30 cellular contexts compared by ENCODE assay signal in genomic region chr15:50077655-50078054, GRCh38. TPM values are rescaled to one million over a fixed set of nuclear protein-coding genes. Genes with fewer than 3 reads are reported as not detected.
DNase-seq lines count a peak whose midpoint lies in the region; ATAC-seq and TF ChIP-seq lines count a peak whose summit lies in the region.
"Had no signal": no experiment of that assay in that cellular context is flagged by ENCODE, and none has a peak within 500 bp of the region (broad histone marks: within the 10 kb centered on the region; RNA-seq: fewer than 3 reads in every experiment).

No MANE protein-coding gene starts in this region.

- no peak for ATAC-seq in HG03196 (IDR thresholded peaks at IDR 0.05; ENCODE audit: unreplicated experiment)
- ATAC-seq in aorta (ENCODE audit: low FRiP score) = no peak
- ATAC-seq: activated T-cell treated with anti-CD3 and anti-CD28 coated beads, Interleukin-2, amount 50 U/mL, for 72 hours; heart right ventricle; left colon; right cardiac atrium had no signal

- CTCF ChIA-PET in HEK293T (lab: Yijun Ruan, JAX) = no interaction called here

- H3K9me3 ChIP-seq in neural progenitor cell (ENCODE audit: low read depth) (no peaks in the 10 kb centered on the region), aorta (ENCODE audit: control insufficient read depth, low read length) (no peaks in the 10 kb centered on the region)
- H3K9me3 ChIP-seq: heart right ventricle, upper lobe of left lung had no signal

- no peaks in the 10 kb centered on the region for H3K9me3 Mint-ChIP-seq in neural progenitor cell
- H3K9me3 Mint-ChIP-seq: activated T-cell treated with anti-CD3 and anti-CD28 coated beads, Interleukin-2, amount 50 U/mL, for 72 hours; memory B cell had no signal

- H2AFZ ChIP-seq in neural progenitor cell (replicated peaks) = no peak overlapping the region
- H2AFZ ChIP-seq: PC-9 had no signal

- no peaks in the 10 kb centered on the region for H3K36me3 Mint-ChIP-seq in neural progenitor cell
- H3K36me3 Mint-ChIP-seq: memory B cell had no signal

- intact Hi-C loops in head of caudate nucleus (cut with DNase I) = no loop called here
- intact Hi-C loops in aorta (cut with DNase I) = no loop called here

- H3K79me2 ChIP-seq in neural progenitor cell (ENCODE audit: low read depth) = no peaks in the 10 kb centered on the region

- 70 to 82% methylated on average over 2 of the region's 2 CpGs for WGBS in aorta, 2 donors

- no peak overlapping the region for H3K9ac ChIP-seq in neural progenitor cell
- H3K9ac ChIP-seq: GM23248 had no signal

- H3K4me1 ChIP-seq in neural progenitor cell = peaks cover 8% of the 10 kb centered on the region
- no peaks in the 10 kb centered on the region for H3K4me1 ChIP-seq in aorta (ENCODE audit: control insufficient read depth in 1 of 2, insufficient read depth in 2 of 2, low read length in 2 of 2)
- H3K4me1 ChIP-seq: heart right ventricle, upper lobe of left lung had no signal

- no peaks in the 10 kb centered on the region for H3K36me3 ChIP-seq in neural progenitor cell
- no peaks in the 10 kb centered on the region for H3K36me3 ChIP-seq in aorta (ENCODE audit: control insufficient read depth in 1 of 2, insufficient read depth in 2 of 2, low read length in 1 of 2)
- H3K36me3 ChIP-seq: brain microvascular endothelial cell, heart right ventricle, upper lobe of left lung had no signal

- H4K20me1 ChIP-seq in neural progenitor cell (ENCODE audit: low read depth) = no peaks in the 10 kb centered on the region

- no peaks in the 10 kb centered on the region for H3K4me1 Mint-ChIP-seq in neural progenitor cell
- H3K4me1 Mint-ChIP-seq: memory B cell had no signal

- H3K27ac Mint-ChIP-seq in neural progenitor cell = no peak overlapping the region
- H3K27ac Mint-ChIP-seq: memory B cell had no signal

- POLR2A ChIA-PET in HEK293T (lab: Yijun Ruan, JAX) = no interaction called here

- H3K4me3 ChIP-seq in neural progenitor cell (no peak overlapping the region), aorta (ENCODE audit: low read length in 2 of 2) (no peak overlapping the region)
- H3K4me3 ChIP-seq: GM23248, heart right ventricle, PC-9, upper lobe of left lung had no signal

- no peaks in the 10 kb centered on the region for H3F3A ChIP-seq in neural progenitor cell (ENCODE audit: low read depth)

- H3K27me3 ChIP-seq in neural progenitor cell (no peaks in the 10 kb centered on the region), aorta (ENCODE audit: control insufficient read depth in 1 of 2, insufficient read depth in 2 of 2, low read length in 1 of 2) (no peaks in the 10 kb centered on the region)
- H3K27me3 ChIP-seq: brain microvascular endothelial cell, heart right ventricle, upper lobe of left lung had no signal

- H3K27ac ChIP-seq in caudate nucleus (ENCODE audit: low read depth, low read length) (no peak overlapping the region), neural progenitor cell (no peak overlapping the region), aorta (ENCODE audit: low read depth in 1 of 2, low read length in 2 of 2) (no peak overlapping the region)
- H3K27ac ChIP-seq: brain microvascular endothelial cell, GM23248, heart right ventricle, PC-9, upper lobe of left lung had no signal

- no peak overlapping the region for H3K4me3 Mint-ChIP-seq in neural progenitor cell
- H3K4me3 Mint-ChIP-seq: activated T-cell treated with anti-CD3 and anti-CD28 coated beads, Interleukin-2, amount 50 U/mL, for 72 hours; memory B cell had no signal

- H3K27me3 Mint-ChIP-seq in neural progenitor cell (ENCODE audit: insufficient read depth, low read depth) = no peaks in the 10 kb centered on the region

- TF ChIP-seq CTCF in neural progenitor cell (IDR thresholded peaks at IDR 0.05) = no peak

- DNase-seq in caudate nucleus (lab: John Stamatoyannopoulos, UW) (peak in 37 of 61 donors; percentile 1 to 55 (median 13)), head of caudate nucleus (peak in 39 of 42 donors; percentile 3 to 76 (median 45)), neural progenitor cell (ENCODE audit: low spot score) (peak; percentile 34), superior temporal gyrus (ENCODE audit: extremely low spot score) (peak; percentile 57), HEK293T (ENCODE audit: extremely low spot score) (no peak), aorta (no peak)
- DNase-seq: activated CD4-positive, alpha-beta T cell treated with anti-CD3 and anti-CD28 coated beads, Interleukin-2, amount 50 U/mL, for 1 hour; activated naive CD4-positive, alpha-beta T cell; activated T-cell treated with anti-CD3 and anti-CD28 coated beads, Interleukin-2, amount 50 U/mL, for 72 hours; brain microvascular endothelial cell; DND-41; effector memory CD4-positive, alpha-beta T cell; GM23248; heart right ventricle; left colon; NCI-H1092 treated with DMSO at 0.1 percent for 48 hours; NCI-H187; NCI-H2171 treated with DMSO at 0.1 percent for 48 hours; NCI-H524; PC-9; right cardiac atrium; Right ventricle myocardium superior; stimulated activated CD4-positive, alpha-beta T cell treated with anti-CD3 and anti-CD28 coated beads, Interleukin-12 subunit alpha, Interleukin-12 subunit beta, amount 100 ng/mL, for 4 hours; stimulated activated CD4-positive, alpha-beta T cell treated with anti-CD3 and anti-CD28 coated beads, Interleukin-4, amount 100 ng/mL, for 1 hour; T-helper 9 cell; upper lobe of left lung had no signal

- H3K4me2 ChIP-seq in neural progenitor cell = no peak overlapping the region
- H3K4me2 ChIP-seq: PC-9 had no signal

TF ChIP-seq in HEK293T, 16 proteins besides CTCF, POLR2A, EP300 and RAD21:
- no peak for TF ChIP-seq HDGF (IDR thresholded peaks at IDR 0.05; ENCODE audit: borderline replicate concordance)
- no peak for TF ChIP-seq PKNOX1 (IDR thresholded peaks at IDR 0.05)
- TF ChIP-seq TARDBP (IDR thresholded peaks at IDR 0.05) = no peak
- no peak for TF ChIP-seq SP1 (IDR thresholded peaks at IDR 0.05)
- no peak for TF ChIP-seq FOXA1 (IDR thresholded peaks at IDR 0.05)
- TF ChIP-seq SUZ12 (IDR thresholded peaks at IDR 0.05) = no peak
- TF ChIP-seq LEF1 (IDR thresholded peaks at IDR 0.05; ENCODE audit: borderline replicate concordance) = no peak
- TF ChIP-seq FOXM1 (IDR thresholded peaks at IDR 0.05; ENCODE audit: borderline replicate concordance) = no peak
- TF ChIP-seq ELF4 (IDR thresholded peaks at IDR 0.05) = no peak
- no peak for TF ChIP-seq BHLHE40 (IDR thresholded peaks at IDR 0.05; ENCODE audit: borderline replicate concordance)
- no peak for TF ChIP-seq FOXK2 (IDR thresholded peaks at IDR 0.05)
- TF ChIP-seq ARNT (IDR thresholded peaks at IDR 0.05) = no peak
- no peak for TF ChIP-seq ZNF384 (IDR thresholded peaks at IDR 0.05)
- no peak for TF ChIP-seq NFRKB (IDR thresholded peaks at IDR 0.05)
- TF ChIP-seq L3MBTL2 (conservative IDR thresholded peaks at IDR 0.05) = no peak
TF ChIP-seq in HEK293T: peak in this region for 0.

RNA-seq across cellular contexts. Expression of gene ATP8B4, which starts 41.4 kb away (rescaled TPM):
- total RNA-seq in neural progenitor cell (ENCODE audit: low replicate concordance) = 2.0 and 2.7 TPM in 2 replicates
- 10 to 100 TPM; 19.1 to 43.9 TPM for total RNA-seq in aorta
- polyA plus RNA-seq in aorta = 1 to 10 TPM in 1 of 2 donors, under 1 TPM in 1; 0.20 to 2.4 TPM
- total RNA-seq: epithelial cell of proximal tubule, osteocyte had no signal

Comparison
In these comparisons a context has a peak if more than half of its experiments do, and no peak if none do; other contexts are left out.
1. DNase-seq: peak in caudate nucleus (37 of 61), head of caudate nucleus (39 of 42), neural progenitor cell (single experiment) and superior temporal gyrus (single experiment); none in HEK293T (single experiment) and aorta (0 of 2).